13 cellular contexts compared by ENCODE assay signal in genomic region chr11:36333897-36334296, GRCh38. TPM values are rescaled to one million over a fixed set of nuclear protein-coding genes. Genes with fewer than 3 reads are reported as not detected.
DNase-seq lines count a peak whose midpoint lies in the region; ATAC-seq and TF ChIP-seq lines count a peak whose summit lies in the region.
"Had no signal": no experiment of that assay in that cellular context is flagged by ENCODE, and none has a peak within 500 bp of the region (broad histone marks: within the 10 kb centered on the region; RNA-seq: fewer than 3 reads in every experiment).

No MANE protein-coding gene starts in this region.

- no peaks in the 10 kb centered on the region for H3K4me1 ChIP-seq in fibroblast of lung (ENCODE audit: control insufficient read depth, extremely low read depth, insufficient read depth, low read length)
- H3K4me1 ChIP-seq: spleen, thyroid gland had no signal

- no peak overlapping the region for H2AFZ ChIP-seq in fibroblast of lung (ENCODE audit: low read length)

- peaks cover 16% of the 10 kb centered on the region for H3K27me3 Mint-ChIP-seq in activated naive CD4-positive, alpha-beta T cell treated with anti-CD3 and anti-CD28 coated beads, Interleukin-2, amount 10 ng/mL, durations not matched to agents 7 days and 5 days

- no peak overlapping the region for H3K4me3 Mint-ChIP-seq in activated naive CD4-positive, alpha-beta T cell treated with anti-CD3 and anti-CD28 coated beads, Interleukin-2, amount 10 ng/mL, durations not matched to agents 7 days and 5 days

- H3K27ac ChIP-seq in fibroblast of lung (ENCODE audit: insufficient read depth, low read length): no peak overlapping the region
- H3K27ac ChIP-seq: spleen, thyroid gland had no signal

- peak; percentile 11 for DNase-seq in CMK (ENCODE audit: low read depth)
- peak; percentile 40 for DNase-seq in HCEC 1CT
- DNase-seq in OCI-M1 (lab: John Stamatoyannopoulos, UW): peak; percentile 5
- DNase-seq in fibroblast of lung (ENCODE audit: low read depth in 2 of 2): peak; percentile 57 to 65
- no peak for DNase-seq in activated CD8-positive, alpha-beta memory T cell treated with anti-CD3 and anti-CD28 coated beads, Interleukin-2, amount 50 U/mL, for 48 hours
- DNase-seq in globus pallidus (ENCODE audit: low spot score): no peak
- DNase-seq in activated naive CD4-positive, alpha-beta T cell treated with anti-CD3 and anti-CD28 coated beads, Interleukin-2, amount 10 ng/mL, durations not matched to agents 7 days and 5 days: no peak
- DNase-seq: activated CD4-positive, alpha-beta T cell treated with anti-CD3 and anti-CD28 coated beads for 48 hours; NCI-H345; spleen; thyroid gland had no signal

- no peaks in the 10 kb centered on the region for H3K9me3 Mint-ChIP-seq in activated naive CD4-positive, alpha-beta T cell treated with anti-CD3 and anti-CD28 coated beads, Interleukin-2, amount 10 ng/mL, durations not matched to agents 7 days and 5 days

- H3K4me3 ChIP-seq in fibroblast of lung (replicated peaks in 1 of 4; ENCODE audit: control extremely low read depth in 1 of 4, insufficient read depth in 1 of 4, low read depth in 3 of 4, low read length in 4 of 4): no peak overlapping the region
- H3K4me3 ChIP-seq: lung, spleen, thyroid gland had no signal

- CTCF ChIA-PET in activated naive CD4-positive, alpha-beta T cell treated with anti-CD3 and anti-CD28 coated beads, Interleukin-2, amount 10 ng/mL, durations not matched to agents 7 days and 5 days (lab: Charles Lee): interaction anchor here (1.7 kb wide), 1 partner anchor 145 kb away, joined by 4 read pairs; no protein-coding TSS in a partner anchor

- no peaks in the 10 kb centered on the region for H3K36me3 ChIP-seq in fibroblast of lung (ENCODE audit: control insufficient read depth, insufficient read depth, low read length)
- H3K36me3 ChIP-seq: spleen, thyroid gland had no signal

- H3K27me3 ChIP-seq in fibroblast of lung (ENCODE audit: control insufficient read depth, insufficient read depth, low read length): no peaks in the 10 kb centered on the region
- H3K27me3 ChIP-seq: spleen, thyroid gland had no signal

- no peak for TF ChIP-seq CTCF in fibroblast of lung (conservative IDR thresholded peaks at IDR 0.05 in 1 of 2, IDR thresholded peaks at IDR 0.05 in 1 of 2; ENCODE audit: low read depth in 1 of 2, low read length in 2 of 2)

- ATAC-seq in HG03442 (IDR thresholded peaks at IDR 0.05; ENCODE audit: unreplicated experiment): no peak

- H3K9me3 ChIP-seq in fibroblast of lung (ENCODE audit: control insufficient read depth, insufficient read depth, low read depth, low read length): no peaks in the 10 kb centered on the region
- H3K9me3 ChIP-seq: spleen, thyroid gland had no signal

- no peak overlapping the region for H3K27ac Mint-ChIP-seq in activated naive CD4-positive, alpha-beta T cell treated with anti-CD3 and anti-CD28 coated beads, Interleukin-2, amount 10 ng/mL, durations not matched to agents 7 days and 5 days

- H3K4me2 ChIP-seq in fibroblast of lung (ENCODE audit: extremely low read depth, insufficient read depth, low read length): no peak overlapping the region

- H3K79me2 ChIP-seq in fibroblast of lung (ENCODE audit: control insufficient read depth, insufficient read depth, low read length): no peaks in the 10 kb centered on the region

- no peaks in the 10 kb centered on the region for H4K20me1 ChIP-seq in fibroblast of lung (ENCODE audit: control insufficient read depth, extremely low read depth, insufficient read depth, low read length)

- no peaks in the 10 kb centered on the region for H3K4me1 Mint-ChIP-seq in activated naive CD4-positive, alpha-beta T cell treated with anti-CD3 and anti-CD28 coated beads, Interleukin-2, amount 10 ng/mL, durations not matched to agents 7 days and 5 days

- H3K9ac ChIP-seq in fibroblast of lung (ENCODE audit: insufficient read depth, low read length): no peak overlapping the region

- no peaks in the 10 kb centered on the region for H3K36me3 Mint-ChIP-seq in activated naive CD4-positive, alpha-beta T cell treated with anti-CD3 and anti-CD28 coated beads, Interleukin-2, amount 10 ng/mL, durations not matched to agents 7 days and 5 days

RNA-seq across cellular contexts. Expression of gene PRR5L, which starts 37.8 kb away (rescaled TPM):
- total RNA-seq in fibroblast of lung: 2.8 and 6.2 TPM in 2 replicates
- 0.54 and 6.3 TPM in 2 replicates for polyA plus RNA-seq in fibroblast of lung
- 0.46 and 5.7 TPM in 2 replicates for polyA plus RNA-seq in fibroblast of lung (2012)
- polyA minus RNA-seq in fibroblast of lung (ENCODE audit: low replicate concordance): 1.0 and 2.6 TPM in 2 replicates

RNA-seq across cellular contexts. Expression of gene COMMD9, which starts 44.7 kb away (rescaled TPM):
- 15.4 and 21.8 TPM in 2 replicates for total RNA-seq in fibroblast of lung
- polyA plus RNA-seq in fibroblast of lung: 56.1 and 77.9 TPM in 2 replicates
- 82.1 and 83.1 TPM in 2 replicates for polyA plus RNA-seq in fibroblast of lung (2012)
- 60.8 and 70.3 TPM in 2 replicates for polyA minus RNA-seq in fibroblast of lung (ENCODE audit: low replicate concordance)

Comparison
In these comparisons a context has a peak if more than half of its experiments do, and no peak if none do; other contexts are left out.
1. DNase-seq: peak in CMK (single experiment), HCEC 1CT (single experiment), OCI-M1 (single experiment) and fibroblast of lung (2 of 2); none in activated CD8-positive, alpha-beta memory T cell treated with anti-CD3 and anti-CD28 coated beads, Interleukin-2, amount 50 U/mL, for 48 hours (single experiment), globus pallidus (single experiment) and activated naive CD4-positive, alpha-beta T cell treated with anti-CD3 and anti-CD28 coated beads, Interleukin-2, amount 10 ng/mL, durations not matched to agents 7 days and 5 days (single experiment).